In genomic region chr20:25574411-25574810, GRCh38 we compare ENCODE assay signal across 11 cellular contexts. TPM values are rescaled to one million over a fixed set of nuclear protein-coding genes. Genes with fewer than 3 reads are reported as not detected.
DNase-seq lines count a peak whose midpoint lies in the region; TF ChIP-seq lines count a peak whose summit lies in the region.
"Had no signal": no experiment of that assay in that cellular context is flagged by ENCODE, and none has a peak within 500 bp of the region (broad histone marks: within the 10 kb centered on the region; RNA-seq: fewer than 3 reads in every experiment).

No MANE protein-coding gene starts in this region.

- in situ Hi-C loops in brain microvascular endothelial cell (cut with HindIII; ENCODE audit: low pct_ligation_motif_present, low sequenced_read_pairs) = no loop called here

- H3K27ac ChIP-seq in brain microvascular endothelial cell (no peak overlapping the region), mesendoderm (ENCODE audit: low read depth, low read length) (no peak overlapping the region), esophagus muscularis mucosa (replicated peaks in 1 of 4) (no peak overlapping the region)
- H3K27ac ChIP-seq: RWPE1 had no signal

- no peak overlapping the region for H3K56ac ChIP-seq in mesendoderm (ENCODE audit: low read length)

- H4K5ac ChIP-seq in mesendoderm (ENCODE audit: low read length) = no peak overlapping the region

- no peak overlapping the region for H2BK5ac ChIP-seq in mesendoderm (ENCODE audit: low read length)

- no peak for TF ChIP-seq POLR2A in esophagus muscularis mucosa (IDR thresholded peaks at IDR 0.05; ENCODE audit: low read depth)

- no CpG with 5 or more reads among the region's 3 CpGs for WGBS in mesendoderm (ENCODE audit: extremely low coverage, insufficient coverage, low lambda C conversion rate)
- WGBS in esophagus muscularis mucosa = 85% methylated on average over 3 of the region's 3 CpGs

- no peak overlapping the region for H3K4ac ChIP-seq in mesendoderm (ENCODE audit: low read depth, low read length)

- no peak overlapping the region for H2AK5ac ChIP-seq in mesendoderm (ENCODE audit: low read length)

- peaks cover 58% of the 10 kb centered on the region for H3K79me2 ChIP-seq in mesendoderm (ENCODE audit: control insufficient read depth, insufficient read depth, low read length)

- TF ChIP-seq EP300 in esophagus muscularis mucosa (IDR thresholded peaks at IDR 0.05) = no peak

- no peaks in the 10 kb centered on the region for H3K27me3 ChIP-seq in brain microvascular endothelial cell (replicated peaks)
- H3K27me3 ChIP-seq in mesendoderm (ENCODE audit: insufficient read depth, low read length, poor library complexity) = no peaks in the 10 kb centered on the region
- H3K27me3 ChIP-seq in esophagus muscularis mucosa = no peaks in the 10 kb centered on the region

- peaks cover 35% of the 10 kb centered on the region for H3K79me1 ChIP-seq in mesendoderm (ENCODE audit: low read length)

- H3K18ac ChIP-seq in mesendoderm (ENCODE audit: low read length) = no peak overlapping the region

- H3K4me2 ChIP-seq in mesendoderm (ENCODE audit: low read length) = no peak overlapping the region

- intact Hi-C loops in esophagus muscularis mucosa (cut with DNase I) = no loop called here

- H2BK15ac ChIP-seq in mesendoderm (replicated peaks; ENCODE audit: low read depth) = no peak overlapping the region

- H3K36me3 ChIP-seq in brain microvascular endothelial cell (replicated peaks) (no peaks in the 10 kb centered on the region), mesendoderm (ENCODE audit: control insufficient read depth, insufficient read depth, low read length) (peaks cover 1% of the 10 kb centered on the region), esophagus muscularis mucosa (no peaks in the 10 kb centered on the region)

- TF ChIP-seq CTCF in brain microvascular endothelial cell (IDR thresholded peaks at IDR 0.05; ENCODE audit: low read depth, low read length, missing control alignments) (peak; percentile 69), esophagus muscularis mucosa (IDR thresholded peaks at IDR 0.05) (no peak)

- H3K4me1 ChIP-seq in mesendoderm (ENCODE audit: control insufficient read depth, low read depth, low read length) (peaks cover 2% of the 10 kb centered on the region), esophagus muscularis mucosa (peaks cover 0 to 7% (median 2%) of the 10 kb centered on the region in 4 donors)

- no peak overlapping the region for H3K9ac ChIP-seq in mesendoderm (ENCODE audit: low read length)

- H2BK120ac ChIP-seq in mesendoderm (ENCODE audit: low read depth, low read length) = no peak overlapping the region

- no peak overlapping the region for H3K23ac ChIP-seq in mesendoderm (ENCODE audit: low read length)

- H3K9me3 ChIP-seq in esophagus muscularis mucosa = no peaks in the 10 kb centered on the region

- H3K4me3 ChIP-seq in brain microvascular endothelial cell (ENCODE audit: low read depth, low read length) = no peak overlapping the region
- no peak overlapping the region for H3K4me3 ChIP-seq in mesendoderm (ENCODE audit: low read length)
- H3K4me3 ChIP-seq in esophagus muscularis mucosa = no peak overlapping the region

- DNase-seq in GF-D8 (lab: John Stamatoyannopoulos, UW) = peak; percentile 6
- peak; percentile 68 for DNase-seq in M059J (ENCODE audit: low read depth)
- no peak for DNase-seq in brain microvascular endothelial cell
- peak; percentile 73 for DNase-seq in mesendoderm
- DNase-seq in dedifferentiated amniotic fluid mesenchymal stem cell (ENCODE audit: extremely low spot score) = no peak
- no peak for DNase-seq in globus pallidus (ENCODE audit: low spot score)
- DNase-seq in activated CD4-positive, alpha-beta T cell treated with anti-CD3 and anti-CD28 coated beads for 4 hours = no peak
- no peak for DNase-seq in esophagus muscularis mucosa (ENCODE audit: extremely low spot score)
- DNase-seq: left ventricle myocardium superior, small intestine had no signal

- H4K8ac ChIP-seq in mesendoderm (ENCODE audit: low read depth, low read length) = no peak overlapping the region

RNA-seq across cellular contexts. Expression of gene NINL, which starts 10.9 kb away (rescaled TPM):
- total RNA-seq in M059J (2014; rRNA removed; shearing (Covaris generic)) = 5.1 and 9.6 TPM in 2 replicates
- polyA plus RNA-seq in mesendoderm (2013, experiment 1 of 2) = 9.5 TPM
- polyA plus RNA-seq in mesendoderm (2013, experiment 2 of 2) = 9.8 TPM
- 1 to 10 TPM; 3.0 to 5.8 (median 3.7) TPM for total RNA-seq in esophagus muscularis mucosa

RNA-seq across cellular contexts. Expression of gene NANP, which starts 49.4 kb away (rescaled TPM):
- 13.3 and 13.5 TPM in 2 replicates for total RNA-seq in M059J (2014; rRNA removed; shearing (Covaris generic))
- 7.5 TPM for polyA plus RNA-seq in mesendoderm (2013, experiment 1 of 2)
- 7.7 TPM for polyA plus RNA-seq in mesendoderm (2013, experiment 2 of 2)
- 1 to 10 TPM; 2.1 to 6.0 (median 4.4) TPM for total RNA-seq in esophagus muscularis mucosa

Comparison
In these comparisons a context has a peak if more than half of its experiments do, and no peak if none do; other contexts are left out.
1. DNase-seq: peak in GF-D8 (single experiment), M059J (single experiment) and mesendoderm (single experiment); none in brain microvascular endothelial cell (single experiment), dedifferentiated amniotic fluid mesenchymal stem cell (single experiment), globus pallidus (single experiment), activated CD4-positive, alpha-beta T cell treated with anti-CD3 and anti-CD28 coated beads for 4 hours (0 of 2) and esophagus muscularis mucosa (single experiment).